ENCODE assay signal across 8 cellular contexts in the genomic region with DNA sequence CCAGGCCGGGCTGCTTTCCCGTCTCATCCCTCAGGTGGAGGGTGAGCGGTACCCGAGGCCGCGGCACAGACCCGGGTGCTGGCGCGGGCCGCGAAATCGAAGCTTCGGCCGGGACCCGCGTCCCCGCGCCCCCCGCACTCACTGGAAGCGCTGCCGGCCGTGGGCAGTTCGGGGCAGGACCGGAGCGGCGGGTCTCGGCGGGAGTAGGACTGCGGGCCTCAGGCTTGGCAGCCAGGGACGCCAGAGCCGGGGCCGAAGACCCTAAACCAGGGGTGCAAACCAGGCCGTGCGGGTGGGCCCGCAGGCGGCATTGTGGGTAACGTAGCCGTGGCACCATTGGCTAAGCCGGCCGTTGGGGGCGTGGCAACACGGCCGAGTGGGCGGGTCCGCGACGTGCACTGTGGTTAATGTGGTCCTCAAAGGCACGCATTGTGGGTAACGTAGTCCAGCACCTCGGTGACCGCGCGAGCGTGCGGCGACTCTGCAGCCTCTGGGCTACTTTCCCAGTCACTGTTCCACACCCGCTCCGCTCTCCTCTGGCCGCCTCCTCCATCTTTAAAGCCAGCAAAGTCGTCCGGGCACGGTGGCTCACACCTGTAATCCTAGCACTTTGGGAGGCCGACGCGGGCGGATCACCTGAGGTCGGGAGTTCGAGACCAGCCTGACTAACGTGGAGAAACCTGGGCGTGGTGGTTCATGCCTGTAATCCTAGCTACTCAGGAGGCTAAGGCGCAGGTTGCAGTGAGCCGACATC. TPM values are rescaled to one million over a fixed set of nuclear protein-coding genes. Genes with fewer than 3 reads are reported as not detected.
DNase-seq lines count a peak whose midpoint lies in the region; ATAC-seq lines count a peak whose summit lies in the region.

ZNF500 (minus strand) TSS at position 288 of the 754 bp plus-strand sequence. CDS start 1,184 bp downstream, outside the sequence.

- H3K4me3 Mint-ChIP-seq in effector memory CD8-positive, alpha-beta T cell = peak within 1 kb of the TSS; percentile 86 to 92

- peaks cover 38 to 39% of the 10 kb centered on the region in 2 donors for H3K4me1 Mint-ChIP-seq in effector memory CD8-positive, alpha-beta T cell (ENCODE audit: low read depth in 2 of 2)

- H3K27ac Mint-ChIP-seq in effector memory CD8-positive, alpha-beta T cell = peak within 1 kb of the TSS; percentile 77 to 85

- peaks cover 44% of the 10 kb centered on the region for H3K36me3 Mint-ChIP-seq in effector memory CD8-positive, alpha-beta T cell (ENCODE audit: insufficient read depth)

- H3K27me3 Mint-ChIP-seq in effector memory CD8-positive, alpha-beta T cell = no peaks in the 10 kb centered on the region

- no peaks in the 10 kb centered on the region for H3K9me3 Mint-ChIP-seq in effector memory CD8-positive, alpha-beta T cell

- peak; percentile 95 for DNase-seq in COR-L47 (lab: John Stamatoyannopoulos, UW)
- peak; percentile 95 for DNase-seq in HT1080 (ENCODE audit: low read depth)
- DNase-seq in NOMO-1 (lab: John Stamatoyannopoulos, UW; ENCODE audit: unreplicated experiment in 2 of 2) = peak; percentile 91 to 92
- peak; percentile 100 for DNase-seq in activated CD8-positive, alpha-beta memory T cell treated with anti-CD3 and anti-CD28 coated beads for 24 hours
- DNase-seq in effector memory CD8-positive, alpha-beta T cell = peak; percentile 95 to 97 (median 96)
- DNase-seq in medulla oblongata (ENCODE audit: extremely low spot score) = peak; percentile 97
- peak; percentile 93 to 95 (median 94) for DNase-seq in stimulated activated CD4-positive, alpha-beta T cell treated with anti-CD3 and anti-CD28 coated beads, TNF-alpha, amount 100 ng/mL, for 48 hours (ENCODE audit: low read depth in 3 of 3)

- peak; percentile 83 for ATAC-seq in GM21367 (IDR thresholded peaks at IDR 0.05; ENCODE audit: unreplicated experiment)
- ATAC-seq in effector memory CD8-positive, alpha-beta T cell (replicated peaks) = peak; percentile 94

RNA-seq across cellular contexts. Expression of gene ZNF500, which starts in this region (rescaled TPM):
- total RNA-seq in HT1080 (2014; rRNA removed; shearing (Covaris generic)) = 8.5 and 10.6 TPM in 2 replicates
- 6.8 and 8.0 TPM in 2 replicates for polyA plus RNA-seq in HT1080 (2015; cell fraction: cytosol; rRNA removed)
- 20.8 and 25.1 TPM in 2 replicates for polyA plus RNA-seq in HT1080 (2015; cell fraction: nucleus; rRNA removed)

Comparison
In these comparisons a context has a peak if more than half of its experiments do, and no peak if none do; other contexts are left out.
1. Peak in every context shown above with its lines: DNase-seq and ATAC-seq.